In the genomic region with DNA sequence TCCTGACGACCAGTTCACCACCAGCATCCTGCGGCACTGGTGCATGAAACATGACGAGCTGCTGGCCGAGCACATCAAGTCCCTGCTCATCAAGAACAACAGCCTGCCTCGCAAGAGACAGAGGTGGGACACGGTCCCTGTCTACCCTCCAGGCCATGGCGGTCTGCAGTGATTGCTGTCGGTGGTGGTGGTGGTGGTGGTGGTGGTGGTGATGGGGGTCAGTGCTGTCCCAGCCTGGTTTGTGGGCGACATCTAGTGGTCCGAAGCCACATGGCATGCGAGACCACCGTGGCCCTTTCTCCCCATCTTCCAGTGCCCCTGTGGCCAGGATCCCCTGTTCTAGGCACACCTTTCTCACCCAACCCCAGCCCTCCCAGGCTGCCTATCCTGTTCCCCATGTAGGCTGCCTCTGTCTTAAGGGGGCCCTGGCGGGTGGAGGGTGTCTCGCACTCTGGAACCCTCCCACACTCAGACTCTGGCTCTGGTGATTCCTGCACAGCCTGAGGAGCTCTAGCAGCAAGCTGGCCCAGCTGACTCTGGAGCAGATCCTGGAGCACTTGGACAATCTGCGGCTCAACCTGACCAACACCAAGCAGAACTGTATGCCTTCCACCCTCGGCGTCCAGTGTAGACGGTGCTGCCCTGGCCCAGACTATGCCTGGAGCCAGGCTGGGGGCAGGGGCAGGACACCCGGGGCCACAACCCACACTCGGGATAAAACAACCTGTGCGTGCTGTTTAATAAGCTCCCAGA, we compare ENCODE assay signal across 10 cellular contexts. TPM values are rescaled to one million over a fixed set of nuclear protein-coding genes. Genes with fewer than 3 reads are reported as not detected.
A peak's percentile ranks its signal among the peaks of the same experiment; 100 is the strongest.
DNase-seq lines count a peak whose midpoint lies in the region; ATAC-seq and TF ChIP-seq lines count a peak whose summit lies in the region.
"Had no signal": no experiment of that assay in that cellular context is flagged by ENCODE, and none has a peak within 500 bp of the region (broad histone marks: within the 10 kb centered on the region; RNA-seq: fewer than 3 reads in every experiment).

No MANE protein-coding gene starts in this region.

- 59 to 72% (median 63%) methylated on average over 17 to 21 of the region's 21 CpGs for WGBS in heart left ventricle, 4 donors

- H3K9me3 ChIP-seq in heart left ventricle = no peaks in the 10 kb centered on the region

- H3K27me3 ChIP-seq in heart left ventricle (no peaks in the 10 kb centered on the region), kidney epithelial cell (ENCODE audit: control insufficient read depth, insufficient read depth, low read length) (no peaks in the 10 kb centered on the region)

- TF ChIP-seq POLR2A in heart left ventricle (IDR thresholded peaks at IDR 0.05) = no peak

- H3K4me1 ChIP-seq in heart left ventricle = peaks cover 8 to 89% (median 56%) of the 10 kb centered on the region in 12 donors

- TF ChIP-seq CTCF in heart left ventricle (IDR thresholded peaks at IDR 0.05) (peak; percentile 20 to 69 (median 54)), kidney epithelial cell (IDR thresholded peaks at IDR 0.05; ENCODE audit: insufficient read depth, low read length, poor library complexity, severe bottlenecking) (peak; percentile 59)

- ATAC-seq in heart left ventricle (peak in 1 of 4 donors; percentile 45), Right ventricle myocardium superior (ENCODE audit: poor library complexity) (no peak), GM21825 (IDR thresholded peaks at IDR 0.05; ENCODE audit: unreplicated experiment) (no peak), left colon (no peak)

- no peak overlapping the region for H3K4me3 ChIP-seq in heart left ventricle
- no peak overlapping the region for H3K4me3 ChIP-seq in kidney epithelial cell (ENCODE audit: low read depth, low read length)

- H3K36me3 ChIP-seq in heart left ventricle = peaks cover 0 to 60% (median 51%) of the 10 kb centered on the region in 9 donors
- H3K36me3 ChIP-seq in kidney epithelial cell (ENCODE audit: control insufficient read depth, insufficient read depth, low read length) = peaks cover 4% of the 10 kb centered on the region

- intact Hi-C loops in heart left ventricle (cut with DNase I) = loop anchor here in 9 of 10 donors (1.0 to 5.0 kb wide), 7 partner anchors 21 to 200 kb away; a partner anchor contains a TSS
- intact Hi-C loops in Right ventricle myocardium superior (cut with DNase I) = loop anchor here (5.0 kb wide), 1 partner anchor 90 kb away; no protein-coding TSS in a partner anchor
- intact Hi-C loops in left colon (cut with DNase I, micrococcal nuclease) = no loop called here

- DNase-seq in heart left ventricle (peak in 1 of 5 donors; percentile 72), Right ventricle myocardium superior (no peak), kidney epithelial cell (ENCODE audit: low read depth) (no peak), DMS79 treated with DMSO at 0.1 percent for 48 hours (lab: John Stamatoyannopoulos, UW) (no peak), left colon (no peak)
- DNase-seq in activated CD4-positive, alpha-beta T cell treated with anti-CD3 and anti-CD28 coated beads, Interleukin-2, amount 50 U/mL, for 48 hours = no peak
- DNase-seq: DMS153, NCI-H1436 treated with DMSO at 0.1 percent for 48 hours had no signal

- H3K27ac ChIP-seq in heart left ventricle = peak overlapping the region; percentile 1 to 95 (median 82)
- H3K27ac ChIP-seq in angular gyrus (ENCODE audit: low read depth, low read length) = peak overlapping the region; percentile 56

RNA-seq across cellular contexts. Expression of a gene that starts 3.2 kb away (rescaled TPM):
- total RNA-seq in heart left ventricle = 10 to 100 TPM in 5 of 9 donors, 1 to 10 TPM in 4; 7.9 to 37.1 (median 10.3) TPM
- 10 to 100 TPM; 18.4 to 29.4 TPM for polyA plus RNA-seq in heart left ventricle
- 12.0 TPM for total RNA-seq in Right ventricle myocardium superior
- 2.7 and 6.2 TPM in 2 replicates for total RNA-seq in kidney epithelial cell
- 10 to 100 TPM; 22.5 to 24.8 TPM for total RNA-seq in left colon

RNA-seq across cellular contexts. Expression of a gene that starts 44.2 kb away (rescaled TPM):
- total RNA-seq in heart left ventricle (10 to 100 TPM; 19.6 to 33.2 (median 30.7) TPM), Right ventricle myocardium superior (31.8 TPM), kidney epithelial cell (33.8 and 36.4 TPM in 2 replicates), left colon (10 to 100 TPM; 25.8 to 28.1 TPM)
- 10 to 100 TPM; 21.9 to 41.8 TPM for polyA plus RNA-seq in heart left ventricle

Comparison
In these comparisons a context has a peak if more than half of its experiments do, and no peak if none do; other contexts are left out.
1. intact Hi-C loops: an anchor here in heart left ventricle (1.0 to 5.0 kb wide) and Right ventricle myocardium superior (5.0 kb wide); none called in left colon.